Comparison of ENCODE assay signal across 23 cellular contexts in the genomic region with DNA sequence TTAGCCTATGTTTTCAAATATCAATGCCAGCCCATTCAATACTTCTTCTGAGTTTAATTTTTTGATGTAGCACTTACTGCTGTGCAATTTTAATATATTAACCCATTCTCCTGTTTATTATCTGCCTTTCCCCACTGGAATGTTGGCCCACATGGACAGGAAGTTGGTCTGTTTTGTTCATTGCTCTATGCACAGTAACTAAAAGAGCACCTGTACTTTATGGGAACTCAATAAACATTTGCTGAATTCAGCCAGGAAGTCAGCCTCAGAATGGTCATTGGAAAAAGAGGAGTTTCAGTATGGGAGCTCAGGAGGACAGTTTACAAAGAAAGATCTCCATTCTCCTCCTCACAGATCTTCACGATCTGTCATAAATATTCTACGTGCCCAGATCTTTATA.
"Had no signal": no experiment of that assay in that cellular context is flagged by ENCODE, and none has a peak within 500 bp of the region (broad histone marks: within the 10 kb centered on the region; RNA-seq: fewer than 3 reads in every experiment).

No MANE protein-coding gene starts in this region.

- ATAC-seq: foreskin keratinocyte; gastroesophageal sphincter; heart left ventricle; left lung; left ventricle myocardium superior; lower lobe of right lung; naive thymus-derived CD4-positive, alpha-beta T cell had no signal

- H3K4me3 ChIP-seq: coronary artery, dorsolateral prefrontal cortex, esophagus muscularis mucosa, gastroesophageal sphincter, heart left ventricle, hepatocyte, left lung, lower lobe of right lung had no signal

- H3K9me3 ChIP-seq: esophagus muscularis mucosa, gastroesophageal sphincter, heart left ventricle, left lung, lower lobe of right lung had no signal

- DNase-seq: dermis blood vessel endothelial cell; dorsolateral prefrontal cortex; effector CD4-positive, alpha-beta T cell; effector memory CD4-positive, alpha-beta T cell; foreskin keratinocyte; heart left ventricle; hypothalamus; immature natural killer cell; islet precursor cell; kidney; kidney glomerular epithelial cell; left lung; left ventricle myocardium superior; lower lobe of right lung; mesenchymal stem cell; naive thymus-derived CD4-positive, alpha-beta T cell had no signal

- H3K36me3 ChIP-seq: esophagus muscularis mucosa, gastroesophageal sphincter, heart left ventricle, left lung, lower lobe of right lung had no signal

- H3K4me1 ChIP-seq: foreskin keratinocyte, gastroesophageal sphincter, heart left ventricle, left lung, lower lobe of right lung had no signal

- FAIRE-seq: colon, endothelial cell of umbilical vein, frontal cortex, kidney had no signal

- H3K27ac ChIP-seq: coronary artery, dorsolateral prefrontal cortex, esophagus muscularis mucosa, foreskin keratinocyte, gastroesophageal sphincter, heart left ventricle, hepatocyte, left lung, lower lobe of right lung had no signal
